In genomic region chr16:22648941-22649340, GRCh38 we compare ENCODE assay signal across 34 cellular contexts.
"Had no signal": no experiment of that assay in that cellular context is flagged by ENCODE, and none has a peak within 500 bp of the region (broad histone marks: within the 10 kb centered on the region; RNA-seq: fewer than 3 reads in every experiment).

No MANE protein-coding gene starts in this region.

- ATAC-seq: activated CD4-positive, CD25-positive, alpha-beta regulatory T cell treated with anti-CD3 and anti-CD28 coated beads, Interleukin-2, amount 50 U/mL, for 24 hours; activated CD8-positive, alpha-beta T cell treated with anti-CD3 and anti-CD28 coated beads for 36 hours; activated T-cell treated with anti-CD3 and anti-CD28 coated beads, Interleukin-2, amount 50 U/mL, for 4 hours; activated T-helper 17 cell treated with anti-CD3 and anti-CD28 coated beads, Interleukin-2, amount 50 U/mL, for 72 hours; effector memory CD8-positive, alpha-beta T cell; esophagus mucosa; T-helper 17 cell had no signal

- H3K27ac ChIP-seq: brain microvascular endothelial cell, WERI-Rb-1 had no signal

- H3K27ac Mint-ChIP-seq: activated B cell treated with CpG ODN at 0.5 μM for 24 hours; activated CD8-positive, alpha-beta T cell treated with anti-CD3 and anti-CD28 coated beads for 36 hours; activated naive CD8-positive, alpha-beta T cell; activated T-helper 17 cell treated with anti-CD3 and anti-CD28 coated beads, Interleukin-2, amount 50 U/mL, for 72 hours; effector memory CD8-positive, alpha-beta T cell; T-helper 17 cell; T-helper 2 cell treated with Interferon-gamma antibody and Interleukin-4, amounts not matched to agents 5 μg/mL and 100 μg/mL, for 36 hours had no signal

- H3K36me3 ChIP-seq: brain microvascular endothelial cell, WERI-Rb-1 had no signal

- FAIRE-seq: astrocyte, bronchial epithelial cell, endometrium, frontal cortex had no signal

- H3K4me1 Mint-ChIP-seq: activated B cell treated with CpG ODN at 0.5 μM for 24 hours; activated T-helper 17 cell treated with anti-CD3 and anti-CD28 coated beads, Interleukin-2, amount 50 U/mL, for 72 hours; central memory CD8-positive, alpha-beta T cell had no signal

- H3K36me3 Mint-ChIP-seq: activated naive CD8-positive, alpha-beta T cell had no signal

- H3K4me3 Mint-ChIP-seq: activated B cell treated with CpG ODN at 0.5 μM for 24 hours; activated CD8-positive, alpha-beta T cell treated with anti-CD3 and anti-CD28 coated beads for 36 hours; activated naive CD8-positive, alpha-beta T cell; activated T-cell treated with anti-CD3 and anti-CD28 coated beads, Interleukin-2, amount 50 U/mL, for 4 hours; activated T-helper 17 cell treated with anti-CD3 and anti-CD28 coated beads, Interleukin-2, amount 50 U/mL, for 72 hours; central memory CD8-positive, alpha-beta T cell; effector memory CD8-positive, alpha-beta T cell; T-helper 17 cell; T-helper 2 cell treated with Interferon-gamma antibody and Interleukin-4, amounts not matched to agents 5 μg/mL and 100 μg/mL, for 36 hours had no signal

- DNase-seq: activated B cell treated with CpG ODN at 0.5 μM for 24 hours; activated CD4-positive, alpha-beta T cell treated with anti-CD3 and anti-CD28 coated beads for 48 hours; activated CD4-positive, alpha-beta T cell treated with anti-CD3 and anti-CD28 coated beads, Interleukin-2, amount 50 U/mL, for 1 hour; activated CD4-positive, alpha-beta T cell treated with anti-CD3 and anti-CD28 coated beads, Interleukin-2, amount 50 U/mL, for 48 hours; activated CD8-positive, alpha-beta memory T cell treated with anti-CD3 and anti-CD28 coated beads, Interleukin-2, amount 50 U/mL, for 48 hours; activated CD8-positive, alpha-beta T cell treated with anti-CD3 and anti-CD28 coated beads for 36 hours; activated effector memory CD4-positive, alpha-beta T cell treated with Interleukin-2 at 50 U/mL for 16 hours; activated gamma-delta T cell treated with Interleukin-2 at 50 U/mL for 16 hours; activated naive CD4-positive, alpha-beta T cell treated with anti-CD3 and anti-CD28 coated beads, Interleukin-2, amount 50 U/mL, for 16 hours; activated naive CD4-positive, alpha-beta T cell treated with Interleukin-2 at 50 U/mL for 16 hours; activated T-cell treated with anti-CD3 and anti-CD28 coated beads, Interleukin-2, amount 50 U/mL, for 4 hours; amniotic stem cell; anterior cingulate cortex; brain microvascular endothelial cell; cortex of kidney; dermis blood vessel endothelial cell; effector CD4-positive, alpha-beta T cell; effector memory CD8-positive, alpha-beta T cell; foreskin fibroblast; head of caudate nucleus; T-helper 1 cell; T-helper 17 cell; T1000; WERI-Rb-1 had no signal

- H3K9me3 Mint-ChIP-seq: activated B cell treated with CpG ODN at 0.5 μM for 24 hours; activated CD8-positive, alpha-beta T cell treated with anti-CD3 and anti-CD28 coated beads for 36 hours; activated T-cell treated with anti-CD3 and anti-CD28 coated beads, Interleukin-2, amount 50 U/mL, for 4 hours; activated T-helper 17 cell treated with anti-CD3 and anti-CD28 coated beads, Interleukin-2, amount 50 U/mL, for 72 hours; central memory CD8-positive, alpha-beta T cell; effector memory CD8-positive, alpha-beta T cell; T-helper 2 cell treated with Interferon-gamma antibody and Interleukin-4, amounts not matched to agents 5 μg/mL and 100 μg/mL, for 36 hours had no signal
